ENCODE assay signal across 22 cellular contexts in the genomic region with DNA sequence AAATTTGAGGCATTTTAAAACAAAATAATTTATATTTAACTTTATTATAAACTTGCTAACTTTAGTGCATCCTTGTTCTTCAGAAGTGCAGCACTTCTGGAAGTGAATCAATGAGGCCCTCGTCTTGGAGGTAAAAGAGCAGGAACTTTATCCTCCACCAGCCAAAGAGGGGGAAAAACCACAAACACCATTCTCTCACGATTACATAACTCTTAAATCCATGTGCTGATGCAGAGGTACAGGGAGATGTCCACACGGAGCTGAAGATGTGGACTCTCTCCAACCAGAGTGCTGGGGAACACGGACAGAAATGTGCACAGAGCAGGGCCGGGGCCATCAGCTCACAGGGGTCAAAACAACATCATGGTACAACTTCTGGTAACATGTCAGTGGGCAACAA.
DNase-seq lines count a peak whose midpoint lies in the region; ATAC-seq and TF ChIP-seq lines count a peak whose summit lies in the region.
"Had no signal": no experiment of that assay in that cellular context is flagged by ENCODE, and none has a peak within 500 bp of the region (broad histone marks: within the 10 kb centered on the region; RNA-seq: fewer than 3 reads in every experiment).

No MANE protein-coding gene starts in this region.

- H3K4me1 ChIP-seq in CD8-positive, alpha-beta T cell (ENCODE audit: insufficient read depth, low read length) = no peaks in the 10 kb centered on the region
- H3K4me1 ChIP-seq in thyroid gland = peaks cover 0 to under 1% of the 10 kb centered on the region in 2 donors
- H3K4me1 ChIP-seq in psoas muscle = peaks cover 3% of the 10 kb centered on the region
- no peaks in the 10 kb centered on the region for H3K4me1 ChIP-seq in transverse colon

- peaks cover 83% of the 10 kb centered on the region for H3K36me3 Mint-ChIP-seq in CD8-positive, alpha-beta T cell

- in situ Hi-C loops in transverse colon (cut with MboI; ENCODE audit: low pct_ligation_motif_present in 1 of 4, low pct_unique_long_range_greater_than_20kb in 1 of 4, low sequenced_read_pairs in 3 of 4) = no loop called here

- POLR2A ChIA-PET in CD8-positive, alpha-beta T cell (lab: Charles Lee) = no interaction called here

- intact Hi-C loops in CD8-positive, alpha-beta T cell (cut with DNase I, micrococcal nuclease) = no loop called here
- intact Hi-C loops in thyroid gland (cut with DNase I) = no loop called here
- intact Hi-C loops in psoas muscle (cut with DNase I) = no loop called here
- intact Hi-C loops in transverse colon (cut with DNase I; ENCODE audit: low total_unique reads) = no loop called here

- peak overlapping the region; percentile 45 for H3K27ac Mint-ChIP-seq in CD8-positive, alpha-beta T cell
- H3K27ac Mint-ChIP-seq: B cell had no signal

- TF ChIP-seq POLR2A in thyroid gland (IDR thresholded peaks at IDR 0.05) (no peak), transverse colon (IDR thresholded peaks at IDR 0.05) (no peak)

- ATAC-seq in CD8-positive, alpha-beta T cell = no peak
- ATAC-seq in HG03342 (IDR thresholded peaks at IDR 0.05; ENCODE audit: unreplicated experiment) (no peak), psoas muscle (no peak)
- ATAC-seq: PC-3 had no signal

- no peaks in the 10 kb centered on the region for H3K4me1 Mint-ChIP-seq in CD8-positive, alpha-beta T cell (ENCODE audit: low read depth)
- H3K4me1 Mint-ChIP-seq: CD14-positive monocyte, H9 had no signal

- H3K36me3 ChIP-seq in CD8-positive, alpha-beta T cell (ENCODE audit: insufficient read depth, low read length) = peaks cover 44% of the 10 kb centered on the region
- H3K36me3 ChIP-seq in thyroid gland = peaks cover 57 to 75% of the 10 kb centered on the region in 2 donors
- H3K36me3 ChIP-seq in psoas muscle (ENCODE audit: insufficient read depth in 1 of 2, low read depth in 1 of 2) = peaks cover 4 to 96% of the 10 kb centered on the region in 2 donors
- peaks cover 0 to 73% (median 33%) of the 10 kb centered on the region in 4 donors for H3K36me3 ChIP-seq in transverse colon

- no peaks in the 10 kb centered on the region for H3K27me3 Mint-ChIP-seq in CD8-positive, alpha-beta T cell (ENCODE audit: low read depth)
- H3K27me3 Mint-ChIP-seq: B cell had no signal

- no peak overlapping the region for H3K4me3 ChIP-seq in CD8-positive, alpha-beta T cell (ENCODE audit: low read depth, low read length)
- no peak overlapping the region for H3K4me3 ChIP-seq in thyroid gland (replicated peaks in 1 of 3)
- H3K4me3 ChIP-seq in psoas muscle = no peak overlapping the region
- no peak overlapping the region for H3K4me3 ChIP-seq in transverse colon

- no peak overlapping the region for H3K4me3 Mint-ChIP-seq in CD8-positive, alpha-beta T cell
- H3K4me3 Mint-ChIP-seq: B cell, CD14-positive monocyte, H9 had no signal

- 86 to 88% methylated on average over 5 of the region's 5 CpGs for WGBS in thyroid gland, 2 donors
- 63 to 81% (median 75%) methylated on average over 5 of the region's 5 CpGs for WGBS in psoas muscle, 3 donors
- 66 to 74% methylated on average over 5 of the region's 5 CpGs for WGBS in transverse colon (ENCODE audit: low coverage in 1 of 2), 2 donors

- H3K27me3 ChIP-seq in CD8-positive, alpha-beta T cell (ENCODE audit: insufficient read depth, low read length) = no peaks in the 10 kb centered on the region
- H3K27me3 ChIP-seq in thyroid gland (no peaks in the 10 kb centered on the region), psoas muscle (ENCODE audit: insufficient read depth in 3 of 3, low read length in 2 of 3) (no peaks in the 10 kb centered on the region), transverse colon (no peaks in the 10 kb centered on the region)

- no peak overlapping the region for H3K27ac ChIP-seq in CD8-positive, alpha-beta T cell (ENCODE audit: low read depth, low read length)
- H3K27ac ChIP-seq in VCaP (peak overlapping the region; percentile 24), thyroid gland (no peak overlapping the region), psoas muscle (no peak overlapping the region), transverse colon (no peak overlapping the region)

- no peaks in the 10 kb centered on the region for H3K9me3 ChIP-seq in CD8-positive, alpha-beta T cell (ENCODE audit: low read length)
- H3K9me3 ChIP-seq in thyroid gland = no peaks in the 10 kb centered on the region
- no peaks in the 10 kb centered on the region for H3K9me3 ChIP-seq in psoas muscle
- no peaks in the 10 kb centered on the region for H3K9me3 ChIP-seq in transverse colon

- DNase-seq in AG08395 (ENCODE audit: low spot score) (peak; percentile 18), iris pigment epithelial cell (ENCODE audit: low read depth) (peak; percentile 47), thyroid gland (no peak), psoas muscle (no peak), transverse colon (no peak)
- no peak for DNase-seq in CD8-positive, alpha-beta T cell
- DNase-seq: DMS79, H9, Kasumi-1, NCI-H1417, NCI-H1694 treated with DMSO at 0.1 percent for 48 hours, NCI-H2081 treated with DMSO at 0.1 percent for 48 hours, NCI-H2171 treated with DMSO at 0.1 percent for 48 hours, NCI-H446 treated with DMSO at 0.1 percent for 48 hours, NCI-H526 treated with DMSO at 0.1 percent for 48 hours, PC-3, RPMI8226, SHP77 had no signal

- TF ChIP-seq CTCF in CD8-positive, alpha-beta T cell (IDR thresholded peaks at IDR 0.05) = no peak
- TF ChIP-seq CTCF in VCaP (conservative IDR thresholded peaks at IDR 0.05) (no peak), thyroid gland (IDR thresholded peaks at IDR 0.05) (no peak), psoas muscle (IDR thresholded peaks at IDR 0.05) (no peak), transverse colon (IDR thresholded peaks at IDR 0.05) (no peak)

- no peaks in the 10 kb centered on the region for H3K9me3 Mint-ChIP-seq in CD8-positive, alpha-beta T cell
- H3K9me3 Mint-ChIP-seq: CD14-positive monocyte, H9 had no signal

- CTCF ChIA-PET in CD8-positive, alpha-beta T cell (lab: Charles Lee) = no interaction called here

- no peak for TF ChIP-seq EP300 in transverse colon (IDR thresholded peaks at IDR 0.05; ENCODE audit: low read depth)

Comparison
In these comparisons a context has a peak if more than half of its experiments do, and no peak if none do; other contexts are left out.
1. DNase-seq: peak in AG08395 (single experiment) and iris pigment epithelial cell (single experiment); none in CD8-positive, alpha-beta T cell (0 of 7), thyroid gland (0 of 2), psoas muscle (0 of 2) and transverse colon (single experiment).